ENCODE assay signal across 17 cellular contexts in genomic region chr4:156228706-156229105, GRCh38.
"Had no signal": no experiment of that assay in that cellular context is flagged by ENCODE, and none has a peak within 500 bp of the region (broad histone marks: within the 10 kb centered on the region; RNA-seq: fewer than 3 reads in every experiment).

No MANE protein-coding gene starts in this region.

- H3K4me3 ChIP-seq: dorsolateral prefrontal cortex, esophagus muscularis mucosa, hepatocyte, ovary, suprapubic skin, thyroid gland had no signal

- H3K36me3 ChIP-seq: esophagus muscularis mucosa, ovary, suprapubic skin, thyroid gland had no signal

- H3K27ac ChIP-seq: dorsolateral prefrontal cortex, esophagus muscularis mucosa, hepatocyte, ovary, suprapubic skin, thyroid gland had no signal

- H3K9me3 ChIP-seq: esophagus muscularis mucosa, ovary, suprapubic skin, thyroid gland had no signal

- ATAC-seq: natural killer cell; right cardiac atrium; stimulated activated effector memory CD8-positive, alpha-beta T cell treated with anti-CD3 and anti-CD28 coated beads, Interleukin-12 subunit alpha, Interleukin-12 subunit beta, amount 100 ng/mL, for 72 hours; stimulated activated naive CD8-positive, alpha-beta T cell treated with anti-CD3 and anti-CD28 coated beads, Interleukin-15, Interleukin-2, amounts not matched to agents 100 U/mL and 50 U/mL, for 24 hours had no signal

- H3K4me2 ChIP-seq: hepatocyte had no signal

- DNase-seq: cortex of kidney; dorsolateral prefrontal cortex; effector memory CD4-positive, alpha-beta T cell; foreskin melanocyte; head of caudate nucleus; mammary epithelial cell; natural killer cell; ovary; right cardiac atrium; stimulated activated CD4-positive, alpha-beta T cell treated with anti-CD3 and anti-CD28 coated beads, Interleukin-4, amount 100 ng/mL, for 1 hour; stimulated activated CD8-positive, alpha-beta memory T cell treated with anti-CD3 and anti-CD28 coated beads, Interleukin-4, amount 100 ng/mL, for 48 hours; stimulated activated naive CD8-positive, alpha-beta T cell treated with anti-CD3 and anti-CD28 coated beads, Interleukin-15, Interleukin-2, amounts not matched to agents 100 U/mL and 50 U/mL, for 24 hours; thyroid gland had no signal

- H3K27me3 ChIP-seq: dorsolateral prefrontal cortex, esophagus muscularis mucosa, hepatocyte, ovary, suprapubic skin, thyroid gland had no signal

- H3K4me1 ChIP-seq: suprapubic skin had no signal

- H2AFZ ChIP-seq: hepatocyte had no signal

- H3K79me2 ChIP-seq: hepatocyte had no signal
